Comparison of ENCODE assay signal across 8 cellular contexts in genomic region chr7:35725280-35725680, GRCh38. TPM values are rescaled to one million over a fixed set of nuclear protein-coding genes. Genes with fewer than 3 reads are reported as not detected.
A peak's percentile ranks its signal among the peaks of the same experiment; 100 is the strongest.
DNase-seq lines count a peak whose midpoint lies in the region; ATAC-seq and TF ChIP-seq lines count a peak whose summit lies in the region.

No MANE protein-coding gene starts in this region.

- no TSS peak for BruUV-seq in Calu3 (replicated peaks; lab: Mats Ljungman, UMichigan)

- DNase-seq in T-helper 2 cell (peak in 3 of 5 experiments; percentile 63 to 97 (median 92)), germinal center (ENCODE audit: low spot score) (peak; percentile 54), pons (ENCODE audit: low spot score) (no peak), Calu3 (no peak), inferior parietal cortex (ENCODE audit: extremely low spot score) (no peak), midbrain (lab: John Stamatoyannopoulos, UW) (no peak)

- H3K27ac Mint-ChIP-seq in Calu3 (ENCODE audit: unreplicated experiment): no peak overlapping the region

- CTCF ChIA-PET in Calu3 (lab: Charles Lee): no interaction called here

- H3K27me3 Mint-ChIP-seq in Calu3 (ENCODE audit: unreplicated experiment): peaks cover 27% of the 10 kb centered on the region

- TF ChIP-seq CTCF in Calu3 (IDR thresholded peaks at IDR 0.05; ENCODE audit: unreplicated experiment): no peak

- no peaks in the 10 kb centered on the region for H3K9me3 Mint-ChIP-seq in Calu3 (ENCODE audit: low read depth, unreplicated experiment)

- no peaks in the 10 kb centered on the region for H3K4me1 Mint-ChIP-seq in Calu3 (ENCODE audit: low read depth, unreplicated experiment)

- H3K4me3 Mint-ChIP-seq in Calu3 (ENCODE audit: low read depth, unreplicated experiment): no peak overlapping the region

- H3K36me3 Mint-ChIP-seq in Calu3 (ENCODE audit: insufficient read depth, unreplicated experiment): no peaks in the 10 kb centered on the region

- ATAC-seq in GM18499 (IDR thresholded peaks at IDR 0.05; ENCODE audit: insufficient read depth, unreplicated experiment): peak; percentile 30
- ATAC-seq in HG02642 (IDR thresholded peaks at IDR 0.05; ENCODE audit: poor library complexity, unreplicated experiment): peak; percentile 51

- intact Hi-C loops in Calu3 (cut with micrococcal nuclease; ENCODE audit: unreplicated experiment): no loop called here

RNA-seq across cellular contexts. Expression of gene HERPUD2, which starts 30.3 kb away (rescaled TPM):
- total RNA-seq in Calu3 (2022): 37.5 and 42.7 TPM in 2 replicates

Comparison
In these comparisons a context has a peak if more than half of its experiments do, and no peak if none do; other contexts are left out.
1. DNase-seq: peak in T-helper 2 cell (3 of 5) and germinal center (single experiment); none in pons (single experiment), Calu3 (single experiment), inferior parietal cortex (single experiment) and midbrain (single experiment).